In the genomic region with DNA sequence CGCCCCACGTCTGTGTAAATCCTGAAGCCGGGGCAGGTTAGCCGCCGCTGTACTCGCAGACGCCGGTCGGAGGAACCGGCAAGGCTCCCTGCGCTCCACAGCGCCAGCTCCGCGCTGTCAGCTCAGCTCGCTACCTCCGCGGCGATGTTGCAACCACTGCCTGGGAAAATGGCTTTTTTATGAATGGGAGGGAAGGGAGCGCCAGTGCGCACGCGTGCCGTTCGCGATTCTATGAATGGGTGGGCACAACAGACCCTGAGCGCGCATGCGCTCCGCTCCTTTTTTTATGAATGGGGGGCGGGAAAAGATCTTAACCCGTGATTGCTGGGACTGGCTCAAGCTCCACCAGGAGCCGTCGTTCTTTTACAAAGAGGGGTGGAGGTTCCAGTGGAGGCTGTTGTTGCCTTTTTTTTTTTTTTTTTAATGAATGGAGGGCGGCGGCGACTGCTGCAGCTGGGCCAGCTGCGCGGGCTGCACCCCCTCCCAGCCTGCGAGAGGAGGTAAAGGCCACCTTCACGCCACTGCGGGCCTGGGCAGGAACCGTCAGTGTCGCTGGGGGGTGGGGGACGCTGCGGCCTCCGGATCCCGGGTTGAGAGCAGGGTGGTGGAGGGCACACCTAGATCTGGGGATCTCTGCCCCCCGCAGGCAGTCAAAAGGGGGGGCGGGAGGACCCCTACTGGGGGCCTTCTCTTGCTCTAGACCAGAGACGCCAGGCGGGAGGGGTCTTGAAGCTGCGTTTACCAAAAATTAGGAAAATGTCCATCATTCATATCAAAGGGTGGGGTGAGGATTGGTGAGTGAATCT, we compare ENCODE assay signal across 1 cellular context.
TF ChIP-seq lines count a peak whose summit lies in the region.

A gene with protein sequence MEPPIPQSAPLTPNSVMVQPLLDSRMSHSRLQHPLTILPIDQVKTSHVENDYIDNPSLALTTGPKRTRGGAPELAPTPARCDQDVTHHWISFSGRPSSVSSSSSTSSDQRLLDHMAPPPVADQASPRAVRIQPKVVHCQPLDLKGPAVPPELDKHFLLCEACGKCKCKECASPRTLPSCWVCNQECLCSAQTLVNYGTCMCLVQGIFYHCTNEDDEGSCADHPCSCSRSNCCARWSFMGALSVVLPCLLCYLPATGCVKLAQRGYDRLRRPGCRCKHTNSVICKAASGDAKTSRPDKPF (minus strand): TSS at position 151 of the 806 bp plus-strand sequence. CDS start 9,913 bp downstream, outside the sequence.

TF ChIP-seq in K562, 482 proteins besides CTCF, POLR2A, EP300 and RAD21 (continued from another document and continues in another):
- TF ChIP-seq ZBTB49 (CRISPR knock-in tag; IDR thresholded peaks at IDR 0.05; ENCODE audit: borderline replicate concordance), result no peak
- no peak for TF ChIP-seq ZNF511 (CRISPR knock-in tag; IDR thresholded peaks at IDR 0.05)
- TF ChIP-seq, protein P1, sequence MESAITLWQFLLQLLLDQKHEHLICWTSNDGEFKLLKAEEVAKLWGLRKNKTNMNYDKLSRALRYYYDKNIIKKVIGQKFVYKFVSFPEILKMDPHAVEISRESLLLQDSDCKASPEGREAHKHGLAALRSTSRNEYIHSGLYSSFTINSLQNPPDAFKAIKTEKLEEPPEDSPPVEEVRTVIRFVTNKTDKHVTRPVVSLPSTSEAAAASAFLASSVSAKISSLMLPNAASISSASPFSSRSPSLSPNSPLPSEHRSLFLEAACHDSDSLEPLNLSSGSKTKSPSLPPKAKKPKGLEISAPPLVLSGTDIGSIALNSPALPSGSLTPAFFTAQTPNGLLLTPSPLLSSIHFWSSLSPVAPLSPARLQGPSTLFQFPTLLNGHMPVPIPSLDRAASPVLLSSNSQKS (CRISPR knock-in tag; IDR thresholded peaks at IDR 0.05), result no peak
- peak; percentile 58; the same call in 1 of the 2 replicates for TF ChIP-seq JUND (IDR thresholded peaks at IDR 0.05; ENCODE audit: borderline replicate concordance, low read depth, low read length)
- 0 out of 3 replicates have a peak, but pooled peaks have one; percentile 4 for TF ChIP-seq JUND (tag; IDR thresholded peaks at IDR 0.05; ENCODE audit: borderline replicate concordance, low read depth, low read length)
- TF ChIP-seq ELF2 (CRISPR knock-in tag; IDR thresholded peaks at IDR 0.05), result no peak
- TF ChIP-seq ZKSCAN8 (CRISPR knock-in tag; IDR thresholded peaks at IDR 0.05), result no peak; the same call in 1 of the 2 replicates
- TF ChIP-seq ZNF79 (CRISPR knock-in tag; IDR thresholded peaks at IDR 0.05; ENCODE audit: low read depth), result no peak
- no peak for TF ChIP-seq ZNF707 (CRISPR knock-in tag; conservative IDR thresholded peaks at IDR 0.05)
- TF ChIP-seq FOXK2 (conservative IDR thresholded peaks at IDR 0.05 in 1 of 2, IDR thresholded peaks at IDR 0.05 in 1 of 2; ENCODE audit: low read depth in 2 of 2), result peak; percentile 33 to 60; a peak in 3 of 4 replicates
- TF ChIP-seq ZNF217 (CRISPR knock-in tag; IDR thresholded peaks at IDR 0.05), result no peak
- TF ChIP-seq POLR2H (tag; IDR thresholded peaks at IDR 0.05; ENCODE audit: low read depth), result peak; percentile 92
- no peak for TF ChIP-seq MCM5 (IDR thresholded peaks at IDR 0.05; ENCODE audit: low read depth)
- no peak for TF ChIP-seq NFE2L1 (tag; IDR thresholded peaks at IDR 0.05; ENCODE audit: borderline replicate concordance, low read depth)
- TF ChIP-seq ZBTB7A (IDR thresholded peaks at IDR 0.05; ENCODE audit: borderline replicate concordance, control insufficient read depth, low read depth, low read length), result peak; percentile 76
- TF ChIP-seq THRB (CRISPR knock-in tag; conservative IDR thresholded peaks at IDR 0.05), result no peak
- peak in 2 of 3 experiments; percentile 51 to 55 for TF ChIP-seq YY1 (IDR thresholded peaks at IDR 0.05; ENCODE audit: borderline replicate concordance in 1 of 3, control insufficient read depth in 1 of 3, extremely low read depth in 1 of 3, insufficient read depth in 3 of 3, insufficient read length in 1 of 3, insufficient replicate concordance in 2 of 3, low read depth in 1 of 3, low read length in 2 of 3)
- no peak for TF ChIP-seq MAFG (tag; conservative IDR thresholded peaks at IDR 0.05)
- TF ChIP-seq MYC (IDR thresholded peaks at IDR 0.05; ENCODE audit: low read depth, low read length), result peak; percentile 68
- no peak for TF ChIP-seq MYC (CRISPR knock-in tag; IDR thresholded peaks at IDR 0.05; ENCODE audit: borderline replicate concordance, low read depth)
- 0 out of 2 replicates have a peak, but pooled peaks have one; percentile 43 for TF ChIP-seq ESRRA (IDR thresholded peaks at IDR 0.05; ENCODE audit: borderline replicate concordance, low read depth)
- TF ChIP-seq, protein P2, sequence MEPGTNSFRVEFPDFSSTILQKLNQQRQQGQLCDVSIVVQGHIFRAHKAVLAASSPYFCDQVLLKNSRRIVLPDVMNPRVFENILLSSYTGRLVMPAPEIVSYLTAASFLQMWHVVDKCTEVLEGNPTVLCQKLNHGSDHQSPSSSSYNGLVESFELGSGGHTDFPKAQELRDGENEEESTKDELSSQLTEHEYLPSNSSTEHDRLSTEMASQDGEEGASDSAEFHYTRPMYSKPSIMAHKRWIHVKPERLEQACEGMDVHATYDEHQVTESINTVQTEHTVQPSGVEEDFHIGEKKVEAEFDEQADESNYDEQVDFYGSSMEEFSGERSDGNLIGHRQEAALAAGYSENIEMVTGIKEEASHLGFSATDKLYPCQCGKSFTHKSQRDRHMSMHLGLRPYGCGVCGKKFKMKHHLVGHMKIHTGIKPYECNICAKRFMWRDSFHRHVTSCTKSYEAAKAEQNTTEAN (CRISPR knock-in tag; IDR thresholded peaks at IDR 0.05), result no peak
- TF ChIP-seq, protein P3, sequence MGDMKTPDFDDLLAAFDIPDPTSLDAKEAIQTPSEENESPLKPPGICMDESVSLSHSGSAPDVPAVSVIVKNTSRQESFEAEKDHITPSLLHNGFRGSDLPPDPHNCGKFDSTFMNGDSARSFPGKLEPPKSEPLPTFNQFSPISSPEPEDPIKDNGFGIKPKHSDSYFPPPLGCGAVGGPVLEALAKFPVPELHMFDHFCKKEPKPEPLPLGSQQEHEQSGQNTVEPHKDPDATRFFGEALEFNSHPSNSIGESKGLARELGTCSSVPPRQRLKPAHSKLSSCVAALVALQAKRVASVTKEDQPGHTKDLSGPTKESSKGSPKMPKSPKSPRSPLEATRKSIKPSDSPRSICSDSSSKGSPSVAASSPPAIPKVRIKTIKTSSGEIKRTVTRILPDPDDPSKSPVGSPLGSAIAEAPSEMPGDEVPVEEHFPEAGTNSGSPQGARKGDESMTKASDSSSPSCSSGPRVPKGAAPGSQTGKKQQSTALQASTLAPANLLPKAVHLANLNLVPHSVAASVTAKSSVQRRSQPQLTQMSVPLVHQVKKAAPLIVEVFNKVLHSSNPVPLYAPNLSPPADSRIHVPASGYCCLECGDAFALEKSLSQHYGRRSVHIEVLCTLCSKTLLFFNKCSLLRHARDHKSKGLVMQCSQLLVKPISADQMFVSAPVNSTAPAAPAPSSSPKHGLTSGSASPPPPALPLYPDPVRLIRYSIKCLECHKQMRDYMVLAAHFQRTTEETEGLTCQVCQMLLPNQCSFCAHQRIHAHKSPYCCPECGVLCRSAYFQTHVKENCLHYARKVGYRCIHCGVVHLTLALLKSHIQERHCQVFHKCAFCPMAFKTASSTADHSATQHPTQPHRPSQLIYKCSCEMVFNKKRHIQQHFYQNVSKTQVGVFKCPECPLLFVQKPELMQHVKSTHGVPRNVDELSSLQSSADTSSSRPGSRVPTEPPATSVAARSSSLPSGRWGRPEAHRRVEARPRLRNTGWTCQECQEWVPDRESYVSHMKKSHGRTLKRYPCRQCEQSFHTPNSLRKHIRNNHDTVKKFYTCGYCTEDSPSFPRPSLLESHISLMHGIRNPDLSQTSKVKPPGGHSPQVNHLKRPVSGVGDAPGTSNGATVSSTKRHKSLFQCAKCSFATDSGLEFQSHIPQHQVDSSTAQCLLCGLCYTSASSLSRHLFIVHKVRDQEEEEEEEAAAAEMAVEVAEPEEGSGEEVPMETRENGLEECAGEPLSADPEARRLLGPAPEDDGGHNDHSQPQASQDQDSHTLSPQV (IDR thresholded peaks at IDR 0.05), result no peak; the same call in 1 of the 2 replicates
- TF ChIP-seq RBM14 (IDR thresholded peaks at IDR 0.05; ENCODE audit: borderline replicate concordance, insufficient read depth, low read depth, low read length), result no peak
- no peak for TF ChIP-seq ZFP36 (IDR thresholded peaks at IDR 0.05; ENCODE audit: low read depth, low read length, partially characterized antibody)
- TF ChIP-seq BRF1 (IDR thresholded peaks at IDR 0.05; ENCODE audit: borderline replicate concordance, extremely low read depth, insufficient read length), result no peak
- peak; percentile 58; the same call in 1 of the 2 replicates for TF ChIP-seq PHF8 (IDR thresholded peaks at IDR 0.05; ENCODE audit: borderline replicate concordance, low read length)
- no peak for TF ChIP-seq HOXB6 (CRISPR knock-in tag; IDR thresholded peaks at IDR 0.05; ENCODE audit: borderline replicate concordance)
- 0 out of 2 replicates have a peak, but pooled peaks have one; percentile 28 for TF ChIP-seq SMARCA4 (IDR thresholded peaks at IDR 0.05)
- no peak for TF ChIP-seq ZNF239 (CRISPR knock-in tag; IDR thresholded peaks at IDR 0.05)
- TF ChIP-seq E2F6 (IDR thresholded peaks at IDR 0.05; ENCODE audit: borderline replicate concordance in 1 of 2, extremely low read depth in 1 of 2, insufficient read depth in 1 of 2, insufficient read length in 1 of 2, low read depth in 1 of 2, low read length in 1 of 2, poor library complexity in 1 of 2, severe bottlenecking in 1 of 2), result peak; percentile 22 to 62
- TF ChIP-seq ZNF274 (IDR thresholded peaks at IDR 0.05; ENCODE audit: borderline replicate concordance, low read depth, low read length), result no peak
- no peak for TF ChIP-seq ARNT (IDR thresholded peaks at IDR 0.05)
- no peak for TF ChIP-seq PTRF (tag; IDR thresholded peaks at IDR 0.05)
- TF ChIP-seq, protein P4, sequence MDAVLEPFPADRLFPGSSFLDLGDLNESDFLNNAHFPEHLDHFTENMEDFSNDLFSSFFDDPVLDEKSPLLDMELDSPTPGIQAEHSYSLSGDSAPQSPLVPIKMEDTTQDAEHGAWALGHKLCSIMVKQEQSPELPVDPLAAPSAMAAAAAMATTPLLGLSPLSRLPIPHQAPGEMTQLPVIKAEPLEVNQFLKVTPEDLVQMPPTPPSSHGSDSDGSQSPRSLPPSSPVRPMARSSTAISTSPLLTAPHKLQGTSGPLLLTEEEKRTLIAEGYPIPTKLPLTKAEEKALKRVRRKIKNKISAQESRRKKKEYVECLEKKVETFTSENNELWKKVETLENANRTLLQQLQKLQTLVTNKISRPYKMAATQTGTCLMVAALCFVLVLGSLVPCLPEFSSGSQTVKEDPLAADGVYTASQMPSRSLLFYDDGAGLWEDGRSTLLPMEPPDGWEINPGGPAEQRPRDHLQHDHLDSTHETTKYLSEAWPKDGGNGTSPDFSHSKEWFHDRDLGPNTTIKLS (IDR thresholded peaks at IDR 0.05; ENCODE audit: borderline replicate concordance, low read depth), result peak; percentile 44; the same call in 1 of the 2 replicates
- TF ChIP-seq L3MBTL2 (IDR thresholded peaks at IDR 0.05), result peak; percentile 29; the same call in 1 of the 2 replicates
- TF ChIP-seq XRCC3 (IDR thresholded peaks at IDR 0.05), result no peak
- TF ChIP-seq NCOA1 (IDR thresholded peaks at IDR 0.05; ENCODE audit: low read depth), result no peak
- TF ChIP-seq, protein P5, sequence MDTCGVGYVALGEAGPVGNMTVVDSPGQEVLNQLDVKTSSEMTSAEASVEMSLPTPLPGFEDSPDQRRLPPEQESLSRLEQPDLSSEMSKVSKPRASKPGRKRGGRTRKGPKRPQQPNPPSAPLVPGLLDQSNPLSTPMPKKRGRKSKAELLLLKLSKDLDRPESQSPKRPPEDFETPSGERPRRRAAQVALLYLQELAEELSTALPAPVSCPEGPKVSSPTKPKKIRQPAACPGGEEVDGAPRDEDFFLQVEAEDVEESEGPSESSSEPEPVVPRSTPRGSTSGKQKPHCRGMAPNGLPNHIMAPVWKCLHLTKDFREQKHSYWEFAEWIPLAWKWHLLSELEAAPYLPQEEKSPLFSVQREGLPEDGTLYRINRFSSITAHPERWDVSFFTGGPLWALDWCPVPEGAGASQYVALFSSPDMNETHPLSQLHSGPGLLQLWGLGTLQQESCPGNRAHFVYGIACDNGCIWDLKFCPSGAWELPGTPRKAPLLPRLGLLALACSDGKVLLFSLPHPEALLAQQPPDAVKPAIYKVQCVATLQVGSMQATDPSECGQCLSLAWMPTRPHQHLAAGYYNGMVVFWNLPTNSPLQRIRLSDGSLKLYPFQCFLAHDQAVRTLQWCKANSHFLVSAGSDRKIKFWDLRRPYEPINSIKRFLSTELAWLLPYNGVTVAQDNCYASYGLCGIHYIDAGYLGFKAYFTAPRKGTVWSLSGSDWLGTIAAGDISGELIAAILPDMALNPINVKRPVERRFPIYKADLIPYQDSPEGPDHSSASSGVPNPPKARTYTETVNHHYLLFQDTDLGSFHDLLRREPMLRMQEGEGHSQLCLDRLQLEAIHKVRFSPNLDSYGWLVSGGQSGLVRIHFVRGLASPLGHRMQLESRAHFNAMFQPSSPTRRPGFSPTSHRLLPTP (IDR thresholded peaks at IDR 0.05; ENCODE audit: borderline replicate concordance, extremely low read depth, insufficient read length), result no peak
